Comparison of ENCODE assay signal across 11 cellular contexts in the genomic region with DNA sequence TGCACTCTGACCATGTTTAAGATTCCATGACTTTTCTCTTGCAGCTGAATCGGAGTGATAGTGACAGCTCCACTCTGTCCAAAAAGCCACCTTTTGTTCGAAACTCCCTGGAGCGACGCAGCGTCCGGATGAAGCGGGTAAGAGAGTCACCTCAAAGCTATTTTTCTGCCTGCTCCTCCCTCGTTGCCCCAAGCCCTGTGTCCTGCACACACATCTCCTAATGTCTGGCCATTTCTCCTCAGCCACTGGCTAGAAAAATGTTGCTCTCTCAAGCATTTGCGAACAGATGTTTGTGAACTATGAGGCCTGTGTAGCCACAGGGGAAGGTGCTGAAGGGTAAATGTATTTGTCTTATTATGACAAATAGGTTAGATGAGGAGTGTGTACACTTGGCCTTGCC.
"Had no signal": no experiment of that assay in that cellular context is flagged by ENCODE, and none has a peak within 500 bp of the region (broad histone marks: within the 10 kb centered on the region; RNA-seq: fewer than 3 reads in every experiment).

No MANE protein-coding gene starts in this region.

- H3K4me2 ChIP-seq: GM23338 had no signal

- ATAC-seq: GM23338, HCT116 had no signal

- H3K27ac ChIP-seq: GM23248 had no signal

- FAIRE-seq: H1, H54 had no signal

- H3K4me3 ChIP-seq: GM23248, GM23338, HAP-1 had no signal

- H3K9me3 ChIP-seq: HAP-1 had no signal

- DNase-seq: GM23248, GOT3, H7, H9, HCEC 1CT, HFFc6 had no signal

- H3K9ac ChIP-seq: GM23248 had no signal

- H2AFZ ChIP-seq: GM23248, GM23338 had no signal

- H3K27ac Mint-ChIP-seq: GM23338, H9, HFFc6 had no signal

- H3K4me1 ChIP-seq: HAP-1 had no signal

- H3K4me3 Mint-ChIP-seq: GM23338, H9, HFFc6 had no signal

- H3K4me1 Mint-ChIP-seq: GM23338, H9 had no signal
